In genomic region chr4:116055857-116056827, GRCh38 we compare ENCODE assay signal across 9 cellular contexts.
DNase-seq lines count a peak whose midpoint lies in the region; ATAC-seq and TF ChIP-seq lines count a peak whose summit lies in the region.
"Had no signal": no experiment of that assay in that cellular context is flagged by ENCODE, and none has a peak within 500 bp of the region (broad histone marks: within the 10 kb centered on the region; RNA-seq: fewer than 3 reads in every experiment).

No MANE protein-coding gene starts in this region.

- no peak for ATAC-seq in HG03432 (IDR thresholded peaks at IDR 0.05; ENCODE audit: unreplicated experiment)
- ATAC-seq: left colon had no signal

- in situ Hi-C loops in GM13977 (cut with MboI; ENCODE audit: low pct_unique_long_range_greater_than_20kb, low sequenced_read_pairs, unreplicated experiment), result no loop called here

- DNase-seq in GM13977 (ENCODE audit: low spot score), result peak; percentile 5
- peak; percentile 53 for DNase-seq in OCI-M1 (lab: John Stamatoyannopoulos, UW)
- DNase-seq in fibroblast of peridontal ligament (ENCODE audit: extremely low read depth), result peak; percentile 0
- DNase-seq in D341Med (ENCODE audit: low spot score), result no peak
- no peak for DNase-seq in stimulated activated CD4-positive, alpha-beta T cell treated with anti-CD3 and anti-CD28 coated beads, Interleukin-2, amount 100 ng/mL, for 24 hours
- DNase-seq in GM19240 (ENCODE audit: insufficient read length, low spot score), result no peak
- DNase-seq: left colon had no signal

- no peak overlapping the region for H3K27ac ChIP-seq in 22Rv1

- TF ChIP-seq CTCF in 22Rv1 (IDR thresholded peaks at IDR 0.05) (peak; percentile 75), GM13977 (IDR thresholded peaks at IDR 0.05; ENCODE audit: extremely low read depth, insufficient read depth, missing control alignments) (no peak)

Comparison
In these comparisons a context has a peak if more than half of its experiments do, and no peak if none do; other contexts are left out.
1. DNase-seq: peak in GM13977 (single experiment), OCI-M1 (single experiment) and fibroblast of peridontal ligament (single experiment); none in D341Med (single experiment), stimulated activated CD4-positive, alpha-beta T cell treated with anti-CD3 and anti-CD28 coated beads, Interleukin-2, amount 100 ng/mL, for 24 hours (0 of 2) and GM19240 (single experiment).